20 cellular contexts compared by ENCODE assay signal in genomic region chr1:235821361-235821981, GRCh38. TPM values are rescaled to one million over a fixed set of nuclear protein-coding genes. Genes with fewer than 3 reads are reported as not detected.
DNase-seq lines count a peak whose midpoint lies in the region; ATAC-seq and TF ChIP-seq lines count a peak whose summit lies in the region.
"Had no signal": no experiment of that assay in that cellular context is flagged by ENCODE, and none has a peak within 500 bp of the region (broad histone marks: within the 10 kb centered on the region; RNA-seq: fewer than 3 reads in every experiment).

No MANE protein-coding gene starts in this region.

- peaks cover 45% of the 10 kb centered on the region for H3K36me3 Mint-ChIP-seq in dendritic cell treated with granulocyte-macrophage colony-stimulating factor and Interleukin-4, amounts not matched to agents 40 ng/mL and 50 ng/mL, for 4 days (ENCODE audit: low read depth)
- peaks cover 9 to 10% of the 10 kb centered on the region in 2 donors for H3K36me3 Mint-ChIP-seq in naive B cell

- H3K4me3 ChIP-seq in AG10803 (ENCODE audit: low read length): no peak overlapping the region
- H3K4me3 ChIP-seq: BLaER1, dorsolateral prefrontal cortex, spleen had no signal

- H3K27me3 Mint-ChIP-seq in dendritic cell treated with granulocyte-macrophage colony-stimulating factor and Interleukin-4, amounts not matched to agents 40 ng/mL and 50 ng/mL, for 4 days: no peaks in the 10 kb centered on the region
- no peaks in the 10 kb centered on the region for H3K27me3 Mint-ChIP-seq in naive B cell
- H3K27me3 Mint-ChIP-seq: stimulated activated naive CD8-positive, alpha-beta T cell treated with anti-CD3 and anti-CD28 coated beads, Interleukin-15, Interleukin-2, amounts not matched to agents 100 ng/mL and 50 ng/mL, for 24 hours had no signal

- peaks cover 23% of the 10 kb centered on the region for H3K4me1 Mint-ChIP-seq in dendritic cell treated with granulocyte-macrophage colony-stimulating factor and Interleukin-4, amounts not matched to agents 40 ng/mL and 50 ng/mL, for 4 days (ENCODE audit: low read depth)
- H3K4me1 Mint-ChIP-seq in naive B cell: peaks cover 5 to 46% (median 22%) of the 10 kb centered on the region in 3 donors

- peak; percentile 19; the same call in 1 of the 2 replicates for TF ChIP-seq CTCF in AG10803 (conservative IDR thresholded peaks at IDR 0.05; ENCODE audit: low read length)

- no peaks in the 10 kb centered on the region for H3K9me3 Mint-ChIP-seq in dendritic cell treated with granulocyte-macrophage colony-stimulating factor and Interleukin-4, amounts not matched to agents 40 ng/mL and 50 ng/mL, for 4 days
- no peaks in the 10 kb centered on the region for H3K9me3 Mint-ChIP-seq in naive B cell
- H3K9me3 Mint-ChIP-seq: activated T-helper 1 cell treated with anti-CD3 and anti-CD28 coated beads, Interleukin-12 subunit alpha, Interleukin-12 subunit beta, Interleukin-2, Interleukin-4 antibody, amounts not matched to agents 30 ng/mL and 10 ng/mL and 1 ng/mL, durations not matched to agents 14 hours and 24 hours and 36 hours; immature natural killer cell; stimulated activated naive CD8-positive, alpha-beta T cell treated with anti-CD3 and anti-CD28 coated beads, Interleukin-15, Interleukin-2, amounts not matched to agents 100 ng/mL and 50 ng/mL, for 24 hours had no signal

- intact Hi-C loops in dendritic cell treated with granulocyte-macrophage colony-stimulating factor and Interleukin-4, amounts not matched to agents 40 ng/mL and 50 ng/mL, for 4 days (cut with micrococcal nuclease): no loop called here

- H3K27ac Mint-ChIP-seq in dendritic cell treated with granulocyte-macrophage colony-stimulating factor and Interleukin-4, amounts not matched to agents 40 ng/mL and 50 ng/mL, for 4 days: peak overlapping the region; percentile 27
- peak overlapping the region in 4 of 6 donors; percentile 18 to 86 (median 44) for H3K27ac Mint-ChIP-seq in naive B cell
- H3K27ac Mint-ChIP-seq: activated T-helper 1 cell treated with anti-CD3 and anti-CD28 coated beads, Interleukin-12 subunit alpha, Interleukin-12 subunit beta, Interleukin-2, Interleukin-4 antibody, amounts not matched to agents 30 ng/mL and 10 ng/mL and 1 ng/mL, durations not matched to agents 14 hours and 24 hours and 36 hours; stimulated activated naive CD8-positive, alpha-beta T cell treated with anti-CD3 and anti-CD28 coated beads, Interleukin-15, Interleukin-2, amounts not matched to agents 100 ng/mL and 50 ng/mL, for 24 hours had no signal

- ATAC-seq in naive B cell (ENCODE audit: low read depth in 2 of 2): no peak
- no peak for ATAC-seq in HG02852 (IDR thresholded peaks at IDR 0.05; ENCODE audit: unreplicated experiment)

- H3K4me3 Mint-ChIP-seq in dendritic cell treated with granulocyte-macrophage colony-stimulating factor and Interleukin-4, amounts not matched to agents 40 ng/mL and 50 ng/mL, for 4 days: no peak overlapping the region
- no peak overlapping the region for H3K4me3 Mint-ChIP-seq in naive B cell
- H3K4me3 Mint-ChIP-seq: activated T-helper 1 cell treated with anti-CD3 and anti-CD28 coated beads, Interleukin-12 subunit alpha, Interleukin-12 subunit beta, Interleukin-2, Interleukin-4 antibody, amounts not matched to agents 30 ng/mL and 10 ng/mL and 1 ng/mL, durations not matched to agents 14 hours and 24 hours and 36 hours; immature natural killer cell; stimulated activated naive CD8-positive, alpha-beta T cell treated with anti-CD3 and anti-CD28 coated beads, Interleukin-15, Interleukin-2, amounts not matched to agents 100 ng/mL and 50 ng/mL, for 24 hours had no signal

- DNase-seq in AG10803 (ENCODE audit: low read depth) (peak; percentile 72), NCI-H226 (peak; percentile 29), naive B cell (no peak), NCI-H1930 (lab: John Stamatoyannopoulos, UW) (no peak), NCI-H774 (lab: John Stamatoyannopoulos, UW) (no peak), NOMO-1 treated with dmso at 0.1 percent for 144 hours (lab: John Stamatoyannopoulos, UW; ENCODE audit: unreplicated experiment) (no peak)
- DNase-seq: amniotic stem cell, dorsolateral prefrontal cortex, GOT3, immature natural killer cell, mesendoderm, NCI-H187, NCI-H526 treated with DMSO at 0.1 percent for 48 hours, nucleus accumbens, spleen had no signal

RNA-seq across cellular contexts. Expression of gene LYST, which starts 45.2 kb away (rescaled TPM):
- 10 to 100 TPM; 50.1 to 71.6 (median 65.3) TPM for polyA plus RNA-seq in naive B cell (ENCODE audit: low read depth in 6 of 6)

Comparison
In these comparisons a context has a peak if more than half of its experiments do, and no peak if none do; other contexts are left out.
1. DNase-seq: peak in AG10803 (single experiment) and NCI-H226 (single experiment); none in naive B cell (single experiment), NCI-H1930 (0 of 2), NCI-H774 (single experiment) and NOMO-1 treated with dmso at 0.1 percent for 144 hours (single experiment).